Comparison of ENCODE assay signal across 8 cellular contexts in genomic region chr6:138817799-138818198, GRCh38. TPM values are rescaled to one million over a fixed set of nuclear protein-coding genes. Genes with fewer than 3 reads are reported as not detected.
A peak's percentile ranks its signal among the peaks of the same experiment; 100 is the strongest.
DNase-seq lines count a peak whose midpoint lies in the region; ATAC-seq and TF ChIP-seq lines count a peak whose summit lies in the region.

No MANE protein-coding gene starts in this region.

- H3K4me1 Mint-ChIP-seq in glutamatergic neuron (ENCODE audit: low read depth, unreplicated experiment): peaks cover 44% of the 10 kb centered on the region

- peak overlapping the region; percentile 2 for H3K4me3 Mint-ChIP-seq in glutamatergic neuron (ENCODE audit: unreplicated experiment)

- H3K27ac Mint-ChIP-seq in glutamatergic neuron (ENCODE audit: unreplicated experiment): peak overlapping the region; percentile 54

- H3K36me3 ChIP-seq in BLaER1 treated with 17β-estradiol and CSF1 and Interleukin-3, amounts not matched to agents 10 nM and 100 nM: no peaks in the 10 kb centered on the region
- H3K36me3 ChIP-seq in thymus (ENCODE audit: control insufficient read depth, insufficient read depth): no peaks in the 10 kb centered on the region

- 92% methylated on average over 4 of the region's 4 CpGs for WGBS in thymus

- peaks cover 8% of the 10 kb centered on the region for H3K27me3 Mint-ChIP-seq in glutamatergic neuron (ENCODE audit: unreplicated experiment)

- no peaks in the 10 kb centered on the region for H3K27me3 ChIP-seq in BLaER1 treated with 17β-estradiol and CSF1 and Interleukin-3, amounts not matched to agents 10 nM and 100 nM
- no peaks in the 10 kb centered on the region for H3K27me3 ChIP-seq in thymus (ENCODE audit: control insufficient read depth, insufficient read depth)

- DNase-seq in RPMI7951 (ENCODE audit: low read depth) (peak; percentile 84), glutamatergic neuron (no peak)

- peaks cover 9% of the 10 kb centered on the region for H3K9me3 Mint-ChIP-seq in glutamatergic neuron (ENCODE audit: unreplicated experiment)

- ATAC-seq in HG02610 (IDR thresholded peaks at IDR 0.05; ENCODE audit: unreplicated experiment) (peak; percentile 42), HG03139 (IDR thresholded peaks at IDR 0.05; ENCODE audit: unreplicated experiment) (no peak), HG02763 (IDR thresholded peaks at IDR 0.05; ENCODE audit: unreplicated experiment) (no peak), GM19324 (IDR thresholded peaks at IDR 0.05; ENCODE audit: low FRiP score, unreplicated experiment) (no peak)

- peaks cover 29 to 46% (median 33%) of the 10 kb centered on the region in 10 experiments for H3K4me1 ChIP-seq in BLaER1 treated with 17β-estradiol and CSF1 and Interleukin-3, amounts not matched to agents 10 nM and 100 nM
- H3K4me1 ChIP-seq in thymus (ENCODE audit: control insufficient read depth, insufficient read depth, low read length): no peaks in the 10 kb centered on the region

- no peak overlapping the region for H3K27ac ChIP-seq in BLaER1 treated with 17β-estradiol and CSF1 and Interleukin-3, amounts not matched to agents 10 nM and 100 nM
- peak overlapping the region; percentile 74 for H3K27ac ChIP-seq in thymus (ENCODE audit: low read depth)

- no peaks in the 10 kb centered on the region for H3K36me3 Mint-ChIP-seq in glutamatergic neuron (ENCODE audit: unreplicated experiment)

- no peak overlapping the region for H3K9ac ChIP-seq in BLaER1 treated with 17β-estradiol and CSF1 and Interleukin-3, amounts not matched to agents 10 nM and 100 nM

- no peak for TF ChIP-seq CTCF in glutamatergic neuron (IDR thresholded peaks at IDR 0.05; ENCODE audit: partially characterized antibody, unreplicated experiment)

- peak overlapping the region in 7 of 11 experiments; percentile 37 to 67 (median 59); a peak in 5 of 22 replicates for H3K4me2 ChIP-seq in BLaER1 treated with 17β-estradiol and CSF1 and Interleukin-3, amounts not matched to agents 10 nM and 100 nM

- no peaks in the 10 kb centered on the region for H4K20me1 ChIP-seq in BLaER1 treated with 17β-estradiol and CSF1 and Interleukin-3, amounts not matched to agents 10 nM and 100 nM

- H3K9me3 ChIP-seq in BLaER1 treated with 17β-estradiol and CSF1 and Interleukin-3, amounts not matched to agents 10 nM and 100 nM (replicated peaks in 1 of 11): no peaks in the 10 kb centered on the region
- no peaks in the 10 kb centered on the region for H3K9me3 ChIP-seq in thymus (ENCODE audit: control insufficient read depth)

- H3K4me3 ChIP-seq in BLaER1 treated with 17β-estradiol and CSF1 and Interleukin-3, amounts not matched to agents 10 nM and 100 nM: no peak overlapping the region
- H3K4me3 ChIP-seq in thymus (ENCODE audit: low read length): no peak overlapping the region

RNA-seq across cellular contexts. Expression of gene ECT2L, which starts 21.9 kb away (rescaled TPM):
- not detected in 2 replicates for total RNA-seq in RPMI7951 (2014; rRNA removed; shearing (Covaris generic))
- 2.7 TPM for total RNA-seq in glutamatergic neuron (ENCODE audit: unreplicated experiment)
- polyA plus RNA-seq in thymus: 0.43 TPM

RNA-seq across cellular contexts. Expression of gene CCDC28A, which starts 44.2 kb away (rescaled TPM):
- total RNA-seq in RPMI7951 (2014; rRNA removed; shearing (Covaris generic)): 18.7 and 25.7 TPM in 2 replicates
- total RNA-seq in glutamatergic neuron (ENCODE audit: unreplicated experiment): 10.1 TPM
- polyA plus RNA-seq in thymus: 60.3 TPM
